Comparison of ENCODE assay signal across 23 cellular contexts in genomic region chr2:209640358-209640757, GRCh38.
DNase-seq lines count a peak whose midpoint lies in the region; ATAC-seq, FAIRE-seq and TF ChIP-seq lines count a peak whose summit lies in the region.
"Had no signal": no experiment of that assay in that cellular context is flagged by ENCODE, and none has a peak within 500 bp of the region (broad histone marks: within the 10 kb centered on the region; RNA-seq: fewer than 3 reads in every experiment).

No MANE protein-coding gene starts in this region.

- no peaks in the 10 kb centered on the region for H3K9me3 Mint-ChIP-seq in Calu3 (ENCODE audit: low read depth, unreplicated experiment)
- H3K9me3 Mint-ChIP-seq: H9 had no signal

- POLR2A ChIA-PET in HCT116 (lab: Charles Lee): no interaction called here

- H3K27ac ChIP-seq in HCT116 (ENCODE audit: low read depth, low read length) (no peak overlapping the region), mammary epithelial cell (ENCODE audit: insufficient read depth, low read depth, low read length) (peak overlapping the region; percentile 36), keratinocyte (ENCODE audit: control insufficient read depth, insufficient read depth, low read length) (peak overlapping the region; percentile 81)
- H3K27ac ChIP-seq: C4-2B, SK-N-MC had no signal

- H3K4me2 ChIP-seq in HCT116 (ENCODE audit: low read length): peak overlapping the region; percentile 36
- H3K4me2 ChIP-seq in mammary epithelial cell (ENCODE audit: insufficient read depth, low read depth, low read length): peak overlapping the region; percentile 7
- peak overlapping the region; percentile 61 for H3K4me2 ChIP-seq in keratinocyte (ENCODE audit: control insufficient read depth, extremely low read depth, insufficient read depth, low read depth, low read length)

- no peaks in the 10 kb centered on the region for H3K36me3 Mint-ChIP-seq in Calu3 (ENCODE audit: insufficient read depth, unreplicated experiment)
- H3K36me3 Mint-ChIP-seq: CD8-positive, alpha-beta memory T cell had no signal

- CTCF ChIA-PET in Calu3 (lab: Charles Lee) (no interaction called here), HCT116 (lab: Charles Lee) (no interaction called here), mammary epithelial cell (lab: Charles Lee; ENCODE audit: low non-redundant PET) (no interaction called here)

- H3K4me1 ChIP-seq in HCT116 (ENCODE audit: control insufficient read depth in 1 of 2, insufficient read depth in 2 of 2, low read length in 2 of 2) (peaks cover 21 to 56% of the 10 kb centered on the region in 2 experiments), mammary epithelial cell (ENCODE audit: insufficient read depth, low read length) (peaks cover 48% of the 10 kb centered on the region), keratinocyte (ENCODE audit: control insufficient read depth, extremely low read depth, insufficient read depth, low read length) (peaks cover 57% of the 10 kb centered on the region)

- TF ChIP-seq CTCF in Calu3 (IDR thresholded peaks at IDR 0.05; ENCODE audit: unreplicated experiment) (no peak), HCT116 (IDR thresholded peaks at IDR 0.05 in 2 of 3, conservative IDR thresholded peaks at IDR 0.05 in 1 of 3; ENCODE audit: borderline replicate concordance in 1 of 3, insufficient read depth in 1 of 3, low read depth in 2 of 3, low read length in 2 of 3) (no peak), mammary epithelial cell (conservative IDR thresholded peaks at IDR 0.05 in 1 of 2, IDR thresholded peaks at IDR 0.05 in 1 of 2; ENCODE audit: extremely low read depth in 1 of 2, insufficient read depth in 1 of 2, low read depth in 1 of 2, low read length in 2 of 2) (no peak), keratinocyte (optimal IDR thresholded peaks at IDR 0.05 in 1 of 3, IDR thresholded peaks at IDR 0.05 in 1 of 3, conservative IDR thresholded peaks at IDR 0.05 in 1 of 3; ENCODE audit: extremely low read depth in 1 of 3, insufficient read depth in 2 of 3, low read length in 3 of 3) (no peak)

- FAIRE-seq in keratinocyte (lab: Jason Lieb, UNC): peak; percentile 17
- FAIRE-seq: A204.1 had no signal

- no peaks in the 10 kb centered on the region for H3K9me1 ChIP-seq in keratinocyte (ENCODE audit: control insufficient read depth, extremely low read depth, insufficient read depth, low read length)

- dilution Hi-C loops in mammary epithelial cell (cut with HindIII; ENCODE audit: low sequenced_read_pairs) (no loop called here), keratinocyte (cut with MboI; ENCODE audit: extremely low pct_ligation_motif_present, low sequenced_read_pairs) (no loop called here)

- ATAC-seq in HCT116: 0 out of 2 replicates have a peak, but pooled peaks have one; percentile 20
- no peak for ATAC-seq in GM18861 (IDR thresholded peaks at IDR 0.05; ENCODE audit: unreplicated experiment)

- H3K79me2 ChIP-seq in HCT116 (ENCODE audit: insufficient read depth, low read length) (no peaks in the 10 kb centered on the region), mammary epithelial cell (ENCODE audit: insufficient read depth, low read length) (no peaks in the 10 kb centered on the region), keratinocyte (ENCODE audit: control insufficient read depth, insufficient read depth, low read length) (no peaks in the 10 kb centered on the region)

- no peaks in the 10 kb centered on the region for H3K9me3 ChIP-seq in HCT116 (ENCODE audit: control insufficient read depth in 1 of 2, insufficient read depth in 1 of 2, low read depth in 1 of 2, low read length in 2 of 2)
- no peaks in the 10 kb centered on the region for H3K9me3 ChIP-seq in mammary epithelial cell (replicated peaks; ENCODE audit: insufficient read depth, low read length)
- no peaks in the 10 kb centered on the region for H3K9me3 ChIP-seq in keratinocyte (ENCODE audit: control insufficient read depth, low read depth, low read length)

- H3K27me3 Mint-ChIP-seq in Calu3 (ENCODE audit: unreplicated experiment): no peaks in the 10 kb centered on the region
- H3K27me3 Mint-ChIP-seq: CD8-positive, alpha-beta memory T cell had no signal

- peak overlapping the region; percentile 22 for H3K27ac Mint-ChIP-seq in Calu3 (ENCODE audit: unreplicated experiment)
- H3K27ac Mint-ChIP-seq: CD8-positive, alpha-beta memory T cell; H9; IgD-negative memory B cell had no signal

- in situ Hi-C loops in mammary epithelial cell (cut with MboI; ENCODE audit: low sequenced_read_pairs in 2 of 2): no loop called here

- H3K36me3 ChIP-seq in HCT116 (ENCODE audit: control insufficient read depth in 1 of 2, insufficient read depth in 2 of 2, low read length in 2 of 2) (no peaks in the 10 kb centered on the region), mammary epithelial cell (ENCODE audit: insufficient read depth, low read length) (no peaks in the 10 kb centered on the region), keratinocyte (ENCODE audit: control insufficient read depth in 2 of 2, extremely low read depth in 1 of 2, insufficient read depth in 2 of 2, low read length in 2 of 2) (no peaks in the 10 kb centered on the region)

- H3K4me1 Mint-ChIP-seq in Calu3 (ENCODE audit: low read depth, unreplicated experiment): peaks cover 58% of the 10 kb centered on the region
- H3K4me1 Mint-ChIP-seq: CD8-positive, alpha-beta memory T cell; IgD-negative memory B cell had no signal

- 0% methylated on average over 2 of the region's 2 CpGs for WGBS in mammary epithelial cell (ENCODE audit: low coverage, missing lambda C conversion rate)

- DNase-seq in Calu3 (no peak), HCT116 (ENCODE audit: low read depth, low spot score) (no peak), mammary epithelial cell (peak; percentile 66), keratinocyte (ENCODE audit: low read depth, low spot score) (peak; percentile 60), A172 (ENCODE audit: low spot score) (no peak), amygdala (lab: John Stamatoyannopoulos, UW) (no peak)
- DNase-seq: CD8-positive, alpha-beta memory T cell; DMS53; GF-D8; H9; MV-4-11; NCI-H1694; NCI-H2081; NCI-H2171; NCI-H524 treated with DMSO at 0.1 percent for 48 hours; NCI-H82; OCI-M1; SHP77 treated with DMSO at 0.1 percent for 48 hours had no signal

- no peak overlapping the region for H2AFZ ChIP-seq in HCT116 (ENCODE audit: low read depth, low read length, poor library complexity, severe bottlenecking)
- H2AFZ ChIP-seq in mammary epithelial cell (ENCODE audit: low read depth, low read length): no peak overlapping the region
- no peak overlapping the region for H2AFZ ChIP-seq in keratinocyte (ENCODE audit: control insufficient read depth, low read length)

- no peak overlapping the region for H3K4me3 Mint-ChIP-seq in Calu3 (ENCODE audit: low read depth, unreplicated experiment)
- H3K4me3 Mint-ChIP-seq: CD8-positive, alpha-beta memory T cell; H9; IgD-negative memory B cell had no signal

- H3K27me3 ChIP-seq in HCT116 (ENCODE audit: insufficient read depth, low read length) (no peaks in the 10 kb centered on the region), mammary epithelial cell (ENCODE audit: insufficient read depth, low read length) (no peaks in the 10 kb centered on the region), keratinocyte (ENCODE audit: control insufficient read depth, extremely low read depth, insufficient read depth, low read length) (no peaks in the 10 kb centered on the region)

- H4K20me1 ChIP-seq in HCT116 (ENCODE audit: insufficient read depth): no peaks in the 10 kb centered on the region
- H4K20me1 ChIP-seq in mammary epithelial cell (ENCODE audit: insufficient read depth, low read length): no peaks in the 10 kb centered on the region
- H4K20me1 ChIP-seq in keratinocyte (ENCODE audit: control insufficient read depth, extremely low read depth, insufficient read depth, low read length): no peaks in the 10 kb centered on the region

- H3K4me3 ChIP-seq in HCT116 (replicated peaks in 1 of 2; ENCODE audit: low read depth in 1 of 2, low read length in 2 of 2): no peak overlapping the region
- H3K4me3 ChIP-seq in mammary epithelial cell (replicated peaks in 1 of 3; ENCODE audit: insufficient read depth in 1 of 3, low read depth in 2 of 3, low read length in 3 of 3): no peak overlapping the region
- H3K4me3 ChIP-seq in keratinocyte (ENCODE audit: control insufficient read depth in 2 of 3, extremely low read depth in 1 of 3, insufficient read depth in 2 of 3, low read depth in 1 of 3, low read length in 3 of 3): no peak overlapping the region
- H3K4me3 ChIP-seq: SK-N-MC had no signal

- H3K9ac ChIP-seq in HCT116 (ENCODE audit: low read length) (no peak overlapping the region), mammary epithelial cell (ENCODE audit: insufficient read depth, low read length) (no peak overlapping the region), keratinocyte (ENCODE audit: control insufficient read depth, extremely low read depth, insufficient read depth, low read length) (no peak overlapping the region)

- no peak for TF ChIP-seq RAD21 in HCT116 (IDR thresholded peaks at IDR 0.05; ENCODE audit: low read depth)

- intact Hi-C loops in Calu3 (cut with micrococcal nuclease; ENCODE audit: unreplicated experiment): no loop called here
- intact Hi-C loops in HCT116 (cut with micrococcal nuclease): no loop called here
- intact Hi-C loops in mammary epithelial cell (cut with micrococcal nuclease): loop anchor here (5.0 kb wide), 2 partner anchors 47 to 87 kb away; no protein-coding TSS in a partner anchor

- TF ChIP-seq POLR2A in HCT116 (IDR thresholded peaks at IDR 0.05; ENCODE audit: borderline replicate concordance, extremely low read depth, insufficient read depth, insufficient read length): no peak

- BruUV-seq in Calu3 (replicated peaks; lab: Mats Ljungman, UMichigan): no TSS peak
- no TSS peak for BruUV-seq in HCT116 (replicated peaks; lab: Mats Ljungman, UMichigan)
- no TSS peak for BruUV-seq in mammary epithelial cell (replicated peaks; lab: Mats Ljungman, UMichigan)

- RAD21 ChIA-PET in HCT116 (lab: Charles Lee; ENCODE audit: low non-redundant PET in 1 of 2, low total read pairs in 2 of 2, uncharacterized antibody in 2 of 2, unreplicated experiment in 2 of 2): no interaction called here

- no peaks in the 10 kb centered on the region for H3K9me2 ChIP-seq in HCT116 (ENCODE audit: insufficient read depth)

TF ChIP-seq in HCT116, 20 proteins besides CTCF, POLR2A, EP300 and RAD21 (continues in another document):
- no peak for TF ChIP-seq YY1 (IDR thresholded peaks at IDR 0.05; ENCODE audit: extremely low read depth, insufficient replicate concordance, low read depth, low read length)

Comparison
In these comparisons a context has a peak if more than half of its experiments do, and no peak if none do; other contexts are left out.
1. DNase-seq: peak in mammary epithelial cell (single experiment) and keratinocyte (single experiment); none in Calu3 (single experiment), HCT116 (single experiment), A172 (single experiment) and amygdala (0 of 56).
2. H3K4me2 ChIP-seq: peak in every context shown above with its lines; median percentile 61 in keratinocyte; 36 in HCT116; 7 in mammary epithelial cell.